27 cellular contexts compared by ENCODE assay signal in genomic region chr6:163287626-163288025, GRCh38.
DNase-seq lines count a peak whose midpoint lies in the region; ATAC-seq and TF ChIP-seq lines count a peak whose summit lies in the region.
"Had no signal": no experiment of that assay in that cellular context is flagged by ENCODE, and none has a peak within 500 bp of the region (broad histone marks: within the 10 kb centered on the region; RNA-seq: fewer than 3 reads in every experiment).

No MANE protein-coding gene starts in this region.

- H3K4me3 Mint-ChIP-seq in natural killer cell treated with Interleukin-12 subunit alpha and Interleukin-12 subunit beta and Interleukin-15 and Interleukin-18, amount 100 ng/mL, for 72 hours: no peak overlapping the region
- H3K4me3 Mint-ChIP-seq: CD4-positive, alpha-beta T cell; HFFc6 had no signal

- H3K9me3 ChIP-seq in heart right ventricle (no peaks in the 10 kb centered on the region), psoas muscle (no peaks in the 10 kb centered on the region)
- H3K9me3 ChIP-seq: BLaER1 treated with 17β-estradiol and CSF1 and Interleukin-3, amounts not matched to agents 10 nM and 100 nM; HAP-1; MG63; Peyer's patch; SK-N-SH had no signal

- DNase-seq in heart right ventricle (no peak), Right ventricle myocardium superior (no peak), caudate nucleus (lab: John Stamatoyannopoulos, UW) (no peak), psoas muscle (no peak), NOMO-1 (lab: John Stamatoyannopoulos, UW; ENCODE audit: unreplicated experiment in 2 of 2) (no peak)
- DNase-seq in natural killer cell treated with Interleukin-12 subunit alpha and Interleukin-12 subunit beta and Interleukin-15 and Interleukin-18, amount 100 ng/mL, for 72 hours (ENCODE audit: low spot score): no peak
- DNase-seq in effector CD8-positive, alpha-beta T cell (lab: John Stamatoyannopoulos, UW): no peak
- DNase-seq: AML-193; CD4-positive, alpha-beta T cell; EL; GDM1; GM23248; HFFc6; IMR-90; KG1; MG63; NCI-H1105 treated with DMSO at 0.1 percent for 48 hours; NCI-H146; NCI-H1930; NCI-H2107; NCI-H526 treated with DMSO at 0.1 percent for 48 hours; OCI-M1; Peyer's patch; SK-N-SH had no signal

- no peak overlapping the region for H3K27ac Mint-ChIP-seq in natural killer cell treated with Interleukin-12 subunit alpha and Interleukin-12 subunit beta and Interleukin-15 and Interleukin-18, amount 100 ng/mL, for 72 hours
- H3K27ac Mint-ChIP-seq: CD4-positive, alpha-beta T cell; HFFc6 had no signal

- H3K9me3 Mint-ChIP-seq in natural killer cell treated with Interleukin-12 subunit alpha and Interleukin-12 subunit beta and Interleukin-15 and Interleukin-18, amount 100 ng/mL, for 72 hours: no peaks in the 10 kb centered on the region
- H3K9me3 Mint-ChIP-seq: CD4-positive, alpha-beta T cell had no signal

- H3K4me1 ChIP-seq in heart right ventricle (peaks cover 0 to 24% (median 5%) of the 10 kb centered on the region in 9 donors), psoas muscle (peaks cover 18% of the 10 kb centered on the region)
- H3K4me1 ChIP-seq: BLaER1 treated with 17β-estradiol and CSF1 and Interleukin-3, amounts not matched to agents 10 nM and 100 nM; HAP-1; Peyer's patch had no signal

- no peaks in the 10 kb centered on the region for H3K4me1 Mint-ChIP-seq in natural killer cell treated with Interleukin-12 subunit alpha and Interleukin-12 subunit beta and Interleukin-15 and Interleukin-18, amount 100 ng/mL, for 72 hours (ENCODE audit: low read depth in 2 of 2)

- intact Hi-C loops in heart right ventricle (cut with DNase I): loop anchor here in 1 of 10 donors (5.0 kb wide), 1 partner anchor 820 kb away; no protein-coding TSS in a partner anchor
- intact Hi-C loops in Right ventricle myocardium superior (cut with DNase I): no loop called here
- intact Hi-C loops in psoas muscle (cut with DNase I): no loop called here

- H3K36me3 ChIP-seq in heart right ventricle (no peaks in the 10 kb centered on the region), psoas muscle (ENCODE audit: insufficient read depth in 1 of 2, low read depth in 1 of 2) (no peaks in the 10 kb centered on the region)
- H3K36me3 ChIP-seq: BLaER1 treated with 17β-estradiol and CSF1 and Interleukin-3, amounts not matched to agents 10 nM and 100 nM; HAP-1; MG63; Peyer's patch had no signal

- H3K4me3 ChIP-seq in heart right ventricle (no peak overlapping the region), psoas muscle (no peak overlapping the region)
- H3K4me3 ChIP-seq: BLaER1 treated with 17β-estradiol and CSF1 and Interleukin-3, amounts not matched to agents 10 nM and 100 nM; GM12878; GM23248; HAP-1; MG63; Peyer's patch had no signal

- no peaks in the 10 kb centered on the region for H3K36me3 Mint-ChIP-seq in natural killer cell treated with Interleukin-12 subunit alpha and Interleukin-12 subunit beta and Interleukin-15 and Interleukin-18, amount 100 ng/mL, for 72 hours

- WGBS in heart right ventricle, 2 donors: 95 to 97% methylated on average over 8 of the region's 8 CpGs
- WGBS in psoas muscle, 3 donors: 82 to 90% (median 83%) methylated on average over 8 of the region's 8 CpGs

- TF ChIP-seq CTCF in heart right ventricle (IDR thresholded peaks at IDR 0.05) (no peak), psoas muscle (IDR thresholded peaks at IDR 0.05) (no peak)

- peak overlapping the region in 8 of 10 donors; percentile 70 to 93 (median 83) for H3K27ac ChIP-seq in heart right ventricle
- peak overlapping the region; percentile 93 for H3K27ac ChIP-seq in caudate nucleus (ENCODE audit: low read depth, low read length)
- H3K27ac ChIP-seq in psoas muscle: peak overlapping the region; percentile 4
- H3K27ac ChIP-seq: BLaER1 treated with 17β-estradiol and CSF1 and Interleukin-3, amounts not matched to agents 10 nM and 100 nM; GM23248; Peyer's patch had no signal

- peaks cover 0 to 7% of the 10 kb centered on the region in 2 donors for H3K27me3 Mint-ChIP-seq in natural killer cell treated with Interleukin-12 subunit alpha and Interleukin-12 subunit beta and Interleukin-15 and Interleukin-18, amount 100 ng/mL, for 72 hours
- H3K27me3 Mint-ChIP-seq: CD4-positive, alpha-beta T cell had no signal

- H3K27me3 ChIP-seq in heart right ventricle (no peaks in the 10 kb centered on the region), psoas muscle (ENCODE audit: insufficient read depth in 3 of 3, low read length in 2 of 3) (no peaks in the 10 kb centered on the region)
- H3K27me3 ChIP-seq: BLaER1 treated with 17β-estradiol and CSF1 and Interleukin-3, amounts not matched to agents 10 nM and 100 nM; MG63; Peyer's patch had no signal

- no peak for ATAC-seq in heart right ventricle
- ATAC-seq in Right ventricle myocardium superior (ENCODE audit: poor library complexity): no peak
- no peak for ATAC-seq in psoas muscle
- ATAC-seq in natural killer cell treated with Interleukin-12 subunit alpha and Interleukin-12 subunit beta and Interleukin-15 and Interleukin-18, amount 100 ng/mL, for 72 hours: no peak
- ATAC-seq: GM12878 had no signal

Comparison
In these comparisons a context has a peak if more than half of its experiments do, and no peak if none do; other contexts are left out.
1. H3K27ac ChIP-seq: peak in every context shown above with its lines; median percentile 93 in caudate nucleus; 83 in heart right ventricle; 4 in psoas muscle.